3 cellular contexts compared by ENCODE assay signal in the genomic region with DNA sequence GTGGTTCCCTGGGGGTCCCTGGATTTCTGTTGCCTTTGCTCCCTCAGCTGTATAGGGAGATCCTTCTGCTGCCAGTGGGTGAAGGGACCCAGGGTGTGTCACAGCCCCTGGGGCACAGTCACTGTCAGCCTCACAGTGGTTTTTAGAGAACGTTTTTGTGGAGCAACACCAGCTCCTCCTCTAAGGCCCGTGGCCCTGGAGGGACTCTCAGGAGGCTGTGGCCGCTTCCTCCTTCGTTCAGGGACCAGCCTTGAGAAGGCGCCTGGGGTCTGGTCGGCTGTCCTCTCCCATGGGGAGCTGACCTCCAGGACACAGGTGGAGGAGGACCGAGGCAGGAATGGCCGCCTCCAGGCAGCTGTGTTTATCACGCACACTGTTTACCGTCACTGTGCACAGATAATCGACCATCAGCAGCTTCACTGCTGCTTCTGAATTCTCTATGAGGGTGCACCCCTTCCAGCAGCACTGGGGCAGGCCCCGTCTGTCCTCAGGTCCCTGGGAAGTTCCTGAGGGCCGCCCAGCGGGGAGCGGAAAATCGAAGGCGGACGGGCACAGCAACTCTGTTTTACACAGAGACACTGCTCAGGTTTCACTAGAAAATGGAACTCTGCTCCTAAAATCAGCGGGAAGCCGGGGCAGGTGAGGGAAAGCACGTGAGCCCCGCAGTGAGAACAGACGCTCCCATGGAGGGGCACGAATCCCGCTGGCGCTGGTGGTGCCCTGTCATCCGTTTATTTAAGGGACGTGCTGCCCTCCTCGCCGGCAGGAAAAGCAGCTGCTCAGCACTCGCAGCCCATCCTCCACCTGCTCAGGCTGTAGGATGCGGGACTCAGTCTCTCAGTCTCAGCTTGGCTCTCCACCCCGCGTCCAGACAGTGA.
TF ChIP-seq lines count a peak whose summit lies in the region.

No MANE protein-coding gene starts in this region.

TF ChIP-seq in SK-N-SH, 30 proteins besides CTCF, POLR2A, EP300 and RAD21:
- TF ChIP-seq FOXJ3 (CRISPR knock-in tag; IDR thresholded peaks at IDR 0.05) (no peak), MEF2A (IDR thresholded peaks at IDR 0.05; ENCODE audit: borderline replicate concordance, low read depth) (no peak)
- TF ChIP-seq, protein P1, sequence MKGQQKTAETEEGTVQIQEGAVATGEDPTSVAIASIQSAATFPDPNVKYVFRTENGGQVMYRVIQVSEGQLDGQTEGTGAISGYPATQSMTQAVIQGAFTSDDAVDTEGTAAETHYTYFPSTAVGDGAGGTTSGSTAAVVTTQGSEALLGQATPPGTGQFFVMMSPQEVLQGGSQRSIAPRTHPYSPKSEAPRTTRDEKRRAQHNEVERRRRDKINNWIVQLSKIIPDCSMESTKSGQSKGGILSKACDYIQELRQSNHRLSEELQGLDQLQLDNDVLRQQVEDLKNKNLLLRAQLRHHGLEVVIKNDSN (IDR thresholded peaks at IDR 0.05; ENCODE audit: borderline replicate concordance, low read depth): no peak

TF ChIP-seq in SK-N-SH treated with all-trans-retinoic acid at 6 μM for 48 hours, 23 proteins besides CTCF, POLR2A, EP300 and RAD21:
- TF ChIP-seq ARNTL (CRISPR knock-in tag; IDR thresholded peaks at IDR 0.05; ENCODE audit: borderline replicate concordance, low read depth) (no peak), ZFP30 (CRISPR knock-in tag; IDR thresholded peaks at IDR 0.05) (no peak), ESRRG (CRISPR knock-in tag; IDR thresholded peaks at IDR 0.05) (no peak), ZNF565 (CRISPR knock-in tag; conservative IDR thresholded peaks at IDR 0.05; ENCODE audit: low read depth) (no peak), ISL1 (CRISPR knock-in tag; IDR thresholded peaks at IDR 0.05) (no peak), BACH2 (CRISPR knock-in tag; IDR thresholded peaks at IDR 0.05; ENCODE audit: borderline replicate concordance) (no peak), CSDC2 (CRISPR knock-in tag; IDR thresholded peaks at IDR 0.05) (no peak), OSR1 (CRISPR knock-in tag; IDR thresholded peaks at IDR 0.05) (no peak), ZNF8 (CRISPR knock-in tag; IDR thresholded peaks at IDR 0.05) (no peak), PPARA (CRISPR knock-in tag; IDR thresholded peaks at IDR 0.05; ENCODE audit: borderline replicate concordance) (no peak)
- TF ChIP-seq, protein P2, sequence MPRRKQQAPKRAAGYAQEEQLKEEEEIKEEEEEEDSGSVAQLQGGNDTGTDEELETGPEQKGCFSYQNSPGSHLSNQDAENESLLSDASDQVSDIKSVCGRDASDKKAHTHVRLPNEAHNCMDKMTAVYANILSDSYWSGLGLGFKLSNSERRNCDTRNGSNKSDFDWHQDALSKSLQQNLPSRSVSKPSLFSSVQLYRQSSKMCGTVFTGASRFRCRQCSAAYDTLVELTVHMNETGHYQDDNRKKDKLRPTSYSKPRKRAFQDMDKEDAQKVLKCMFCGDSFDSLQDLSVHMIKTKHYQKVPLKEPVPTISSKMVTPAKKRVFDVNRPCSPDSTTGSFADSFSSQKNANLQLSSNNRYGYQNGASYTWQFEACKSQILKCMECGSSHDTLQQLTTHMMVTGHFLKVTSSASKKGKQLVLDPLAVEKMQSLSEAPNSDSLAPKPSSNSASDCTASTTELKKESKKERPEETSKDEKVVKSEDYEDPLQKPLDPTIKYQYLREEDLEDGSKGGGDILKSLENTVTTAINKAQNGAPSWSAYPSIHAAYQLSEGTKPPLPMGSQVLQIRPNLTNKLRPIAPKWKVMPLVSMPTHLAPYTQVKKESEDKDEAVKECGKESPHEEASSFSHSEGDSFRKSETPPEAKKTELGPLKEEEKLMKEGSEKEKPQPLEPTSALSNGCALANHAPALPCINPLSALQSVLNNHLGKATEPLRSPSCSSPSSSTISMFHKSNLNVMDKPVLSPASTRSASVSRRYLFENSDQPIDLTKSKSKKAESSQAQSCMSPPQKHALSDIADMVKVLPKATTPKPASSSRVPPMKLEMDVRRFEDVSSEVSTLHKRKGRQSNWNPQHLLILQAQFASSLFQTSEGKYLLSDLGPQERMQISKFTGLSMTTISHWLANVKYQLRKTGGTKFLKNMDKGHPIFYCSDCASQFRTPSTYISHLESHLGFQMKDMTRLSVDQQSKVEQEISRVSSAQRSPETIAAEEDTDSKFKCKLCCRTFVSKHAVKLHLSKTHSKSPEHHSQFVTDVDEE (CRISPR knock-in tag; IDR thresholded peaks at IDR 0.05): no peak

TF ChIP-seq in H1, 55 proteins besides CTCF, POLR2A, EP300 and RAD21:
- TF ChIP-seq PHF8 (conservative IDR thresholded peaks at IDR 0.05; ENCODE audit: low read depth, low read length) (no peak), CREB1 (IDR thresholded peaks at IDR 0.05) (no peak), JUND (IDR thresholded peaks at IDR 0.05; ENCODE audit: low read length) (no peak), NANOG (IDR thresholded peaks at IDR 0.05; ENCODE audit: insufficient read depth, low read depth, low read length, poor library complexity, severe bottlenecking) (no peak), ZNF274 (IDR thresholded peaks at IDR 0.05; ENCODE audit: borderline replicate concordance, extremely low read depth, low read length) (no peak), E2F6 (IDR thresholded peaks at IDR 0.05) (peak; percentile 94), GABPA (IDR thresholded peaks at IDR 0.05; ENCODE audit: borderline replicate concordance, insufficient read depth, low read length) (no peak)
- TF ChIP-seq, protein P3, sequence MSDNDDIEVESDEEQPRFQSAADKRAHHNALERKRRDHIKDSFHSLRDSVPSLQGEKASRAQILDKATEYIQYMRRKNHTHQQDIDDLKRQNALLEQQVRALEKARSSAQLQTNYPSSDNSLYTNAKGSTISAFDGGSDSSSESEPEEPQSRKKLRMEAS (IDR thresholded peaks at IDR 0.05): peak; percentile 84
